Comparison of ENCODE assay signal across 23 cellular contexts in the genomic region with DNA sequence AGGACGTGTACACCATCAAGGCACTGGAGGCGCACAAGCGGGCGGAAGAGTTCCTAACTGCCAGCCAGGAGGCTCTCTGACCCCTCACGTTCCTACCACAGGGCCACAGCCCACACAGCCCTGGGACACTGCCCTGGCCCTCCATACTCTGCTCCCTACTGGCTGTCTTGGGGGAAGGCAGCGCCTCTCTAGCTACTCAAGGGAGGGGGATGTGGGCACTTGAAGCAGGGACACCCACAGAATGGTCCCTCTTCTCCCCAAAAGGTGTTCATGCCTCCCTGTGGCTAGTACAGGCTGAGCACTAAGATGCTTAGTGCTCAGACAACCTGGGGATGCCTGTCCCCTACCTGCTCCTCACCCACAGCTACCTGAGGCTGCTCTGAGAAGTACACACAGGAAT. TPM values are rescaled to one million over a fixed set of nuclear protein-coding genes. Genes with fewer than 3 reads are reported as not detected.
DNase-seq lines count a peak whose midpoint lies in the region; ATAC-seq, FAIRE-seq and TF ChIP-seq lines count a peak whose summit lies in the region.
"Had no signal": no experiment of that assay in that cellular context is flagged by ENCODE, and none has a peak within 500 bp of the region (broad histone marks: within the 10 kb centered on the region; RNA-seq: fewer than 3 reads in every experiment).

No MANE protein-coding gene starts in this region.

- no peak overlapping the region for H2AK5ac ChIP-seq in H1 (ENCODE audit: low read depth, low read length)

- H3K9ac ChIP-seq in Karpas-422 (ENCODE audit: low read length) (peak overlapping the region; percentile 93; the same call in 1 of the 2 replicates), H1 (replicated peaks in 1 of 4; ENCODE audit: extremely low read depth in 1 of 4, low read depth in 3 of 4, low read length in 3 of 4) (no peak overlapping the region)
- H3K9ac ChIP-seq: parathyroid adenoma had no signal

- H3K27me3 Mint-ChIP-seq in activated naive CD8-positive, alpha-beta T cell: no peaks in the 10 kb centered on the region
- no peaks in the 10 kb centered on the region for H3K27me3 Mint-ChIP-seq in activated naive CD8-positive, alpha-beta T cell treated with anti-CD3 and anti-CD28 coated beads for 36 hours
- H3K27me3 Mint-ChIP-seq: central memory CD8-positive, alpha-beta T cell; naive B cell had no signal

- H2BK120ac ChIP-seq in H1 (replicated peaks; ENCODE audit: low read depth, low read length): no peak overlapping the region

- no peak overlapping the region for H2BK12ac ChIP-seq in H1 (ENCODE audit: low read depth, low read length)

- no peak for DNase-seq in activated naive CD8-positive, alpha-beta T cell treated with anti-CD3 and anti-CD28 coated beads for 36 hours
- DNase-seq in Karpas-422: no peak
- DNase-seq in H1 (ENCODE audit: low read depth in 1 of 2, low spot score in 2 of 2): no peak
- DNase-seq in stimulated activated effector memory CD8-positive, alpha-beta T cell treated with anti-CD3 and anti-CD28 coated beads, Interleukin-12 subunit alpha, Interleukin-12 subunit beta, amount 100 ng/mL, for 72 hours (ENCODE audit: low spot score in 2 of 2): no peak
- no peak for DNase-seq in SW480 (ENCODE audit: low spot score)
- DNase-seq in DMS 273 treated with DMSO at 0.1 percent for 48 hours (lab: John Stamatoyannopoulos, UW): no peak
- DNase-seq: activated CD8-positive, alpha-beta memory T cell treated with anti-CD3 and anti-CD28 coated beads for 24 hours; activated effector memory CD4-positive, alpha-beta T cell treated with Interleukin-2 at 50 U/mL for 16 hours; gastrocnemius medialis; HCEC 1CT; naive B cell; NCI-H1436; NCI-H510A treated with DMSO at 0.1 percent for 48 hours; NK-92 treated with Interleukin-12 subunit alpha and Interleukin-12 subunit beta, amount 100 ng/mL, for 24 hours; thyroid gland had no signal

- H2AFZ ChIP-seq in Karpas-422 (ENCODE audit: low read length): no peak overlapping the region
- no peak overlapping the region for H2AFZ ChIP-seq in H1 (ENCODE audit: low read length)
- H2AFZ ChIP-seq: parathyroid adenoma had no signal

- H3K36me3 ChIP-seq in Karpas-422 (ENCODE audit: insufficient read depth, low read length): 0 out of 2 replicates have a peak, but pooled peaks cover 20% of the 10 kb centered on the region
- H3K36me3 ChIP-seq in H1 (ENCODE audit: control insufficient read depth in 2 of 4, insufficient read depth in 4 of 4, low read length in 3 of 4): peaks cover 16 to 56% (median 37%) of the 10 kb centered on the region in 4 experiments

- H2BK20ac ChIP-seq in H1 (ENCODE audit: low read length): no peak overlapping the region

- WGBS in H1 (ENCODE audit: extremely low coverage in 1 of 2, insufficient coverage in 1 of 2, insufficient read length in 1 of 2, insufficient replicate concordance in 2 of 2, low coverage in 1 of 2, low lambda C conversion rate in 2 of 2, missing lambda C conversion rate in 1 of 2), 2 experiments: 94% methylated on average over 6 of the region's 6 CpGs; no CpG with 5 or more reads in 1 of the 2 experiments

- POLR2A ChIA-PET in H1 (lab: Charles Lee; ENCODE audit: partially characterized antibody): interaction anchor here (1.0 to 27.9 kb wide), 8 partner anchors 8 to 58 kb away, joined by 3 to 584 read pairs (median 6); a partner anchor contains a TSS

- H3K4me3 Mint-ChIP-seq in activated naive CD8-positive, alpha-beta T cell: peak overlapping the region; percentile 92
- no peak overlapping the region for H3K4me3 Mint-ChIP-seq in activated naive CD8-positive, alpha-beta T cell treated with anti-CD3 and anti-CD28 coated beads for 36 hours
- no peak overlapping the region for H3K4me3 Mint-ChIP-seq in stimulated activated effector memory CD8-positive, alpha-beta T cell treated with anti-CD3 and anti-CD28 coated beads, Interleukin-12 subunit alpha, Interleukin-12 subunit beta, amount 100 ng/mL, for 72 hours

- no peak overlapping the region for H3K27ac Mint-ChIP-seq in activated naive CD8-positive, alpha-beta T cell
- no peak overlapping the region for H3K27ac Mint-ChIP-seq in activated naive CD8-positive, alpha-beta T cell treated with anti-CD3 and anti-CD28 coated beads for 36 hours
- peak overlapping the region; percentile 98 for H3K27ac Mint-ChIP-seq in stimulated activated effector memory CD8-positive, alpha-beta T cell treated with anti-CD3 and anti-CD28 coated beads, Interleukin-12 subunit alpha, Interleukin-12 subunit beta, amount 100 ng/mL, for 72 hours

- peak in 2 of 3 experiments; percentile 41 to 43; a peak in 3 of 4 replicates for TF ChIP-seq CTCF in H1 (IDR thresholded peaks at IDR 0.05; ENCODE audit: control extremely low read depth in 1 of 3, insufficient read depth in 1 of 3, low read depth in 1 of 3, low read length in 3 of 3)

- no peak for FAIRE-seq in H1 (lab: Jason Lieb, UNC)
- FAIRE-seq: keratinocyte, RCC 7860 had no signal

- no peak overlapping the region for H4K5ac ChIP-seq in H1 (ENCODE audit: insufficient read length, low read depth, low read length)

- TF ChIP-seq RAD21 in H1 (IDR thresholded peaks at IDR 0.05 in 1 of 2, conservative IDR thresholded peaks at IDR 0.05 in 1 of 2; ENCODE audit: low read depth in 2 of 2, low read length in 2 of 2): peak; percentile 10 to 30; a peak in 2 of 4 replicates

- H3K9me3 Mint-ChIP-seq in activated naive CD8-positive, alpha-beta T cell (ENCODE audit: low read depth): no peaks in the 10 kb centered on the region
- no peaks in the 10 kb centered on the region for H3K9me3 Mint-ChIP-seq in activated naive CD8-positive, alpha-beta T cell treated with anti-CD3 and anti-CD28 coated beads for 36 hours
- no peaks in the 10 kb centered on the region for H3K9me3 Mint-ChIP-seq in stimulated activated effector memory CD8-positive, alpha-beta T cell treated with anti-CD3 and anti-CD28 coated beads, Interleukin-12 subunit alpha, Interleukin-12 subunit beta, amount 100 ng/mL, for 72 hours
- H3K9me3 Mint-ChIP-seq: central memory CD8-positive, alpha-beta T cell; naive B cell had no signal

- H3K4me3 ChIP-seq in Karpas-422 (ENCODE audit: low read length) (no peak overlapping the region), H1 (ENCODE audit: extremely low read depth in 1 of 4, insufficient read depth in 2 of 4, low read depth in 3 of 4, low read length in 4 of 4) (no peak overlapping the region)
- H3K4me3 ChIP-seq: esophagus muscularis mucosa, gastrocnemius medialis, thyroid gland had no signal

- H3K9me3 ChIP-seq in Karpas-422 (ENCODE audit: low read length) (no peaks in the 10 kb centered on the region), H1 (ENCODE audit: insufficient read depth in 2 of 2, low read depth in 1 of 2, low read length in 1 of 2) (no peaks in the 10 kb centered on the region)
- H3K9me3 ChIP-seq: esophagus muscularis mucosa, gastrocnemius medialis, thyroid gland had no signal

- no peak for ATAC-seq in stimulated activated effector memory CD8-positive, alpha-beta T cell treated with anti-CD3 and anti-CD28 coated beads, Interleukin-12 subunit alpha, Interleukin-12 subunit beta, amount 100 ng/mL, for 72 hours
- no peak for ATAC-seq in HG03342 (IDR thresholded peaks at IDR 0.05; ENCODE audit: unreplicated experiment)
- ATAC-seq: gastrocnemius medialis, sciatic nerve had no signal

- no peak overlapping the region for H2BK5ac ChIP-seq in H1 (ENCODE audit: low read depth, low read length)

- H3K4me1 ChIP-seq in Karpas-422 (ENCODE audit: low read length) (peaks cover 28% of the 10 kb centered on the region), H1 (replicated peaks in 1 of 4; ENCODE audit: control insufficient read depth in 3 of 4, insufficient read depth in 4 of 4, low read length in 3 of 4) (peaks cover 0 to 9% (median 4%) of the 10 kb centered on the region in 4 experiments; a peak in 6 of 7 replicates)

- no peak overlapping the region for H4K8ac ChIP-seq in H1 (ENCODE audit: extremely low read depth, insufficient read depth, low read length)

- no peak overlapping the region for H3K4ac ChIP-seq in H1 (replicated peaks; ENCODE audit: insufficient read length, low read depth, low read length)

- H3K79me2 ChIP-seq in Karpas-422 (ENCODE audit: low read length): peaks cover 47% of the 10 kb centered on the region
- H3K79me2 ChIP-seq in H1 (ENCODE audit: control insufficient read depth in 1 of 2, insufficient read depth in 2 of 2, low read length in 2 of 2): peaks cover 3 to 31% of the 10 kb centered on the region in 2 experiments; a peak in 2 of 4 replicates

- peaks cover 42% of the 10 kb centered on the region for H3K4me1 Mint-ChIP-seq in activated naive CD8-positive, alpha-beta T cell (ENCODE audit: low read depth)
- peaks cover 34% of the 10 kb centered on the region for H3K4me1 Mint-ChIP-seq in activated naive CD8-positive, alpha-beta T cell treated with anti-CD3 and anti-CD28 coated beads for 36 hours
- H3K4me1 Mint-ChIP-seq in stimulated activated effector memory CD8-positive, alpha-beta T cell treated with anti-CD3 and anti-CD28 coated beads, Interleukin-12 subunit alpha, Interleukin-12 subunit beta, amount 100 ng/mL, for 72 hours: peaks cover 41% of the 10 kb centered on the region

- H3K27me3 ChIP-seq in Karpas-422 (ENCODE audit: low read length): no peaks in the 10 kb centered on the region
- no peaks in the 10 kb centered on the region for H3K27me3 ChIP-seq in H1 (replicated peaks in 1 of 4; ENCODE audit: control insufficient read depth in 3 of 4, extremely low read depth in 1 of 4, insufficient read depth in 3 of 4, low read length in 3 of 4)
- H3K27me3 ChIP-seq: esophagus muscularis mucosa, gastrocnemius medialis, thyroid gland had no signal

- no peaks in the 10 kb centered on the region for H3K36me3 Mint-ChIP-seq in activated naive CD8-positive, alpha-beta T cell
- peaks cover 19% of the 10 kb centered on the region for H3K36me3 Mint-ChIP-seq in activated naive CD8-positive, alpha-beta T cell treated with anti-CD3 and anti-CD28 coated beads for 36 hours
- peaks cover 82% of the 10 kb centered on the region for H3K36me3 Mint-ChIP-seq in stimulated activated effector memory CD8-positive, alpha-beta T cell treated with anti-CD3 and anti-CD28 coated beads, Interleukin-12 subunit alpha, Interleukin-12 subunit beta, amount 100 ng/mL, for 72 hours

- no peak overlapping the region for H4K91ac ChIP-seq in H1 (replicated peaks; ENCODE audit: insufficient read length, low read length)

- no peak for TF ChIP-seq EP300 in H1 (IDR thresholded peaks at IDR 0.05; ENCODE audit: borderline replicate concordance in 1 of 2, low read depth in 2 of 2, low read length in 2 of 2)

- H3K9me2 ChIP-seq in Karpas-422 (replicated peaks; ENCODE audit: insufficient read depth, low read length): no peaks in the 10 kb centered on the region

- no peak for TF ChIP-seq POLR2A in H1 (IDR thresholded peaks at IDR 0.05; ENCODE audit: control extremely low read depth in 1 of 2, low read depth in 2 of 2, low read length in 2 of 2)

- H3K4me2 ChIP-seq in Karpas-422 (ENCODE audit: low read depth, low read length, poor library complexity, severe bottlenecking) (peak overlapping the region; percentile 96), H1 (ENCODE audit: insufficient read depth in 1 of 2, low read depth in 2 of 2, low read length in 2 of 2) (no peak overlapping the region)

- H3K23me2 ChIP-seq in H1 (ENCODE audit: low read depth, low read length): peaks cover 7% of the 10 kb centered on the region

- H4K20me1 ChIP-seq in Karpas-422 (ENCODE audit: insufficient read depth, low read depth, low read length) (no peaks in the 10 kb centered on the region), H1 (replicated peaks in 1 of 2; ENCODE audit: control insufficient read depth in 1 of 2, insufficient read depth in 2 of 2, low read length in 2 of 2) (peaks cover 0 to 9% of the 10 kb centered on the region in 2 experiments)

- H2BK15ac ChIP-seq in H1 (ENCODE audit: low read length): no peak overlapping the region

- H3K18ac ChIP-seq in H1 (ENCODE audit: extremely low read depth, low read length): no peak overlapping the region

- no peak overlapping the region for H3K27ac ChIP-seq in Karpas-422 (ENCODE audit: low read length)
- H3K27ac ChIP-seq in H1 (ENCODE audit: low read depth, low read length): no peak overlapping the region
- H3K27ac ChIP-seq: esophagus muscularis mucosa, gastrocnemius medialis, parathyroid adenoma, thyroid gland had no signal

- CTCF ChIA-PET in H1 (lab: Charles Lee; ENCODE audit: partially characterized antibody): interaction anchor here (0.6 to 6.0 kb wide), 18 partner anchors 11 to 160 kb away, joined by 3 to 33 read pairs (median 4); a partner anchor contains a TSS

- H3K56ac ChIP-seq in H1 (replicated peaks; ENCODE audit: insufficient read length, low read depth, low read length): no peak overlapping the region

- H3K79me1 ChIP-seq in H1 (ENCODE audit: low read depth, low read length): peaks cover 10% of the 10 kb centered on the region

- no peak overlapping the region for H3K14ac ChIP-seq in H1 (ENCODE audit: insufficient read length)

- no peak overlapping the region for H3K23ac ChIP-seq in H1 (ENCODE audit: insufficient read length)

RNA-seq across cellular contexts. Expression of a gene that starts 2.5 kb away (rescaled TPM):
- 100 to 1,000 TPM in 1 of 2 experiments, 10 to 100 TPM in 1; 98.6 to 105 TPM for total RNA-seq in activated naive CD8-positive, alpha-beta T cell treated with anti-CD3 and anti-CD28 coated beads for 36 hours
- total RNA-seq in Karpas-422 (2014; rRNA removed; shearing (Covaris generic); ENCODE audit: low replicate concordance): 51.7 and 113 TPM in 2 replicates
- 94.2 and 102 TPM in 2 replicates for total RNA-seq in H1 (2021; fragmentation: NEBNext Ultra II Directional; extraction: Animal tissue kit (Norgen Biotek cat#: 25700))
- 96.2 and 96.4 TPM in 2 replicates for polyA plus RNA-seq in H1 (2011; rRNA removed)
- 127 TPM for polyA plus RNA-seq in H1 (2011; cell fraction: cytosol; rRNA removed)
- polyA plus RNA-seq in H1 (2011; cell fraction: nucleus; rRNA removed): 65.1 TPM
- polyA plus RNA-seq in H1 (2012, experiment 1 of 2): 131 to 151 TPM (median 132 TPM) in 4 replicates
- polyA plus RNA-seq in H1 (2012, experiment 2 of 2): 125 TPM
- 95.6 TPM for polyA plus RNA-seq in H1 (2013, experiment 1 of 2)
- polyA plus RNA-seq in H1 (2013, experiment 2 of 2): 109 TPM
- polyA minus RNA-seq in H1 (2011; rRNA and poly(A)+ RNA removed): 51.5 and 66.2 TPM in 2 replicates
- 32.3 TPM for polyA minus RNA-seq in H1 (2011; cell fraction: cytosol; rRNA and poly(A)+ RNA removed)
- 32.8 TPM for polyA minus RNA-seq in H1 (2011; cell fraction: nucleus; rRNA and poly(A)+ RNA removed)

RNA-seq across cellular contexts. Expression of a gene that starts 2.8 kb away (rescaled TPM):
- total RNA-seq in activated naive CD8-positive, alpha-beta T cell treated with anti-CD3 and anti-CD28 coated beads for 36 hours: 10 to 100 TPM; 65.8 to 66.1 TPM
- total RNA-seq in Karpas-422 (2014; rRNA removed; shearing (Covaris generic); ENCODE audit: low replicate concordance): 53.7 and 81.1 TPM in 2 replicates
- 181 and 182 TPM in 2 replicates for total RNA-seq in H1 (2021; fragmentation: NEBNext Ultra II Directional; extraction: Animal tissue kit (Norgen Biotek cat#: 25700))
- polyA plus RNA-seq in H1 (2011; rRNA removed): 203 and 240 TPM in 2 replicates
- polyA plus RNA-seq in H1 (2011; cell fraction: cytosol; rRNA removed): 158 TPM
- 180 TPM for polyA plus RNA-seq in H1 (2011; cell fraction: nucleus; rRNA removed)
- polyA plus RNA-seq in H1 (2012, experiment 1 of 2): 138 to 202 TPM (median 196 TPM) in 4 replicates
- 279 TPM for polyA plus RNA-seq in H1 (2012, experiment 2 of 2)
- 94.2 TPM for polyA plus RNA-seq in H1 (2013, experiment 1 of 2)
- 96.3 TPM for polyA plus RNA-seq in H1 (2013, experiment 2 of 2)
- 177 and 199 TPM in 2 replicates for polyA minus RNA-seq in H1 (2011; rRNA and poly(A)+ RNA removed)
- 73.0 TPM for polyA minus RNA-seq in H1 (2011; cell fraction: cytosol; rRNA and poly(A)+ RNA removed)
- polyA minus RNA-seq in H1 (2011; cell fraction: nucleus; rRNA and poly(A)+ RNA removed): 57.7 TPM

RNA-seq across cellular contexts. Expression of a gene that starts 10.2 kb away (rescaled TPM):
- 10 to 100 TPM; 87.6 to 93.0 TPM for total RNA-seq in activated naive CD8-positive, alpha-beta T cell treated with anti-CD3 and anti-CD28 coated beads for 36 hours
- total RNA-seq in Karpas-422 (2014; rRNA removed; shearing (Covaris generic); ENCODE audit: low replicate concordance): 31.5 and 46.2 TPM in 2 replicates
- total RNA-seq in H1 (2021; fragmentation: NEBNext Ultra II Directional; extraction: Animal tissue kit (Norgen Biotek cat#: 25700)): 89.6 and 92.3 TPM in 2 replicates
- 20.6 and 33.9 TPM in 2 replicates for polyA plus RNA-seq in H1 (2011; rRNA removed)
- 48.7 TPM for polyA plus RNA-seq in H1 (2011; cell fraction: cytosol; rRNA removed)
- polyA plus RNA-seq in H1 (2011; cell fraction: nucleus; rRNA removed): 32.2 TPM
- polyA plus RNA-seq in H1 (2012, experiment 1 of 2): 88.5 to 96.8 TPM (median 92.1 TPM) in 4 replicates
- 53.2 TPM for polyA plus RNA-seq in H1 (2012, experiment 2 of 2)
- polyA plus RNA-seq in H1 (2013, experiment 1 of 2): 85.3 TPM
- polyA plus RNA-seq in H1 (2013, experiment 2 of 2): 82.7 TPM
- polyA minus RNA-seq in H1 (2011; rRNA and poly(A)+ RNA removed): 51.2 and 56.1 TPM in 2 replicates
- polyA minus RNA-seq in H1 (2011; cell fraction: cytosol; rRNA and poly(A)+ RNA removed): 22.2 TPM
- polyA minus RNA-seq in H1 (2011; cell fraction: nucleus; rRNA and poly(A)+ RNA removed): 29.4 TPM

RNA-seq across cellular contexts. Expression of a gene that starts 26.8 kb away (rescaled TPM):
- total RNA-seq in activated naive CD8-positive, alpha-beta T cell treated with anti-CD3 and anti-CD28 coated beads for 36 hours: 10 to 100 TPM; 43.0 to 43.4 TPM
- total RNA-seq in Karpas-422 (2014; rRNA removed; shearing (Covaris generic); ENCODE audit: low replicate concordance): 34.8 and 39.8 TPM in 2 replicates
- total RNA-seq in H1 (2021; fragmentation: NEBNext Ultra II Directional; extraction: Animal tissue kit (Norgen Biotek cat#: 25700)): 52.1 and 52.4 TPM in 2 replicates
- polyA plus RNA-seq in H1 (2011; rRNA removed): 55.7 and 68.1 TPM in 2 replicates
- 62.8 TPM for polyA plus RNA-seq in H1 (2011; cell fraction: cytosol; rRNA removed)
- 84.9 TPM for polyA plus RNA-seq in H1 (2011; cell fraction: nucleus; rRNA removed)
- 53.0 to 61.3 TPM (median 58.4 TPM) in 4 replicates for polyA plus RNA-seq in H1 (2012, experiment 1 of 2)
- polyA plus RNA-seq in H1 (2012, experiment 2 of 2): 57.5 TPM
- polyA plus RNA-seq in H1 (2013, experiment 1 of 2): 40.6 TPM
- polyA plus RNA-seq in H1 (2013, experiment 2 of 2): 38.3 TPM
- polyA minus RNA-seq in H1 (2011; rRNA and poly(A)+ RNA removed): 86.8 and 99.6 TPM in 2 replicates
- 27.6 TPM for polyA minus RNA-seq in H1 (2011; cell fraction: cytosol; rRNA and poly(A)+ RNA removed)
- 26.3 TPM for polyA minus RNA-seq in H1 (2011; cell fraction: nucleus; rRNA and poly(A)+ RNA removed)

RNA-seq across cellular contexts. Expression of a gene that starts 32.2 kb away (rescaled TPM):
- total RNA-seq in activated naive CD8-positive, alpha-beta T cell treated with anti-CD3 and anti-CD28 coated beads for 36 hours: 10 to 100 TPM; 15.2 to 16.7 TPM
- total RNA-seq in Karpas-422 (2014; rRNA removed; shearing (Covaris generic); ENCODE audit: low replicate concordance): 16.7 and 34.2 TPM in 2 replicates
- total RNA-seq in H1 (2021; fragmentation: NEBNext Ultra II Directional; extraction: Animal tissue kit (Norgen Biotek cat#: 25700)): 11.7 and 12.5 TPM in 2 replicates
- 6.4 and 11.6 TPM in 2 replicates for polyA plus RNA-seq in H1 (2011; rRNA removed)
- polyA plus RNA-seq in H1 (2011; cell fraction: cytosol; rRNA removed): 9.2 TPM
- polyA plus RNA-seq in H1 (2011; cell fraction: nucleus; rRNA removed): 29.3 TPM
- 8.5 to 13.3 TPM (median 13.1 TPM) in 4 replicates for polyA plus RNA-seq in H1 (2012, experiment 1 of 2)
- polyA plus RNA-seq in H1 (2012, experiment 2 of 2): 13.0 TPM
- 5.4 TPM for polyA plus RNA-seq in H1 (2013, experiment 1 of 2)
- polyA plus RNA-seq in H1 (2013, experiment 2 of 2): 4.6 TPM
- 7.5 and 10.5 TPM in 2 replicates for polyA minus RNA-seq in H1 (2011; rRNA and poly(A)+ RNA removed)
- 9.2 TPM for polyA minus RNA-seq in H1 (2011; cell fraction: cytosol; rRNA and poly(A)+ RNA removed)
- polyA minus RNA-seq in H1 (2011; cell fraction: nucleus; rRNA and poly(A)+ RNA removed): 7.4 TPM
